ENCODE assay signal across 16 cellular contexts in genomic region chrX:136336623-136337022, GRCh38. TPM values are rescaled to one million over a fixed set of nuclear protein-coding genes. Genes with fewer than 3 reads are reported as not detected.
DNase-seq lines count a peak whose midpoint lies in the region; ATAC-seq, FAIRE-seq and TF ChIP-seq lines count a peak whose summit lies in the region.
"Had no signal": no experiment of that assay in that cellular context is flagged by ENCODE, and none has a peak within 500 bp of the region (broad histone marks: within the 10 kb centered on the region; RNA-seq: fewer than 3 reads in every experiment).

No MANE protein-coding gene starts in this region.

- no peak overlapping the region for H3K27ac ChIP-seq in liver (ENCODE audit: low read depth in 1 of 2, low read length in 2 of 2)
- H3K27ac ChIP-seq in HepG2 (ENCODE audit: extremely low read length, insufficient read depth, low read length): no peak overlapping the region
- H3K27ac ChIP-seq: dorsolateral prefrontal cortex, thoracic aorta had no signal

- no peaks in the 10 kb centered on the region for H3K36me3 ChIP-seq in liver (ENCODE audit: control insufficient read depth in 4 of 4, insufficient read depth in 3 of 4, low read depth in 1 of 4, low read length in 3 of 4)
- H3K36me3 ChIP-seq in HepG2 (replicated peaks in 1 of 2; ENCODE audit: control insufficient read depth in 1 of 2, insufficient read depth in 2 of 2, low read length in 2 of 2): no peaks in the 10 kb centered on the region
- H3K36me3 ChIP-seq: thoracic aorta had no signal

- no peak overlapping the region for H3K4me2 ChIP-seq in HepG2 (ENCODE audit: low read depth, low read length)

- no peak overlapping the region for H3K4me3 ChIP-seq in liver (ENCODE audit: low read depth in 1 of 3, low read length in 3 of 3)
- H3K4me3 ChIP-seq in HepG2 (replicated peaks in 1 of 3; ENCODE audit: insufficient read depth in 1 of 3, low read depth in 2 of 3, low read length in 3 of 3): no peak overlapping the region
- no peak overlapping the region for H3K4me3 ChIP-seq in fibroblast of mammary gland (ENCODE audit: control insufficient read depth, low read depth, low read length)
- H3K4me3 ChIP-seq: dorsolateral prefrontal cortex, thoracic aorta had no signal

- H3K4me3 Mint-ChIP-seq in type B pancreatic cell: no peak overlapping the region

- no peak overlapping the region for H3K27ac Mint-ChIP-seq in type B pancreatic cell

- H3K27me3 ChIP-seq in liver (ENCODE audit: control insufficient read depth in 4 of 4, insufficient read depth in 4 of 4, low read length in 3 of 4) (peaks cover 0 to 6% (median 0%) of the 10 kb centered on the region in 4 donors), HepG2 (ENCODE audit: control insufficient read depth in 1 of 2, insufficient read depth in 2 of 2, low read length in 2 of 2) (no peaks in the 10 kb centered on the region)

- CTCF ChIA-PET in HepG2 (lab: Yijun Ruan, JAX; ENCODE audit: low intra/inter-chr PET ratio, low total read pairs): no interaction called here

- H3K36me3 Mint-ChIP-seq in type B pancreatic cell: no peaks in the 10 kb centered on the region

- TF ChIP-seq POLR2A in HepG2 (IDR thresholded peaks at IDR 0.05; ENCODE audit: insufficient read depth in 1 of 2, low read depth in 2 of 2, low read length in 2 of 2): no peak

- H3K9ac ChIP-seq in liver (ENCODE audit: low read depth in 1 of 2, low read length in 2 of 2) (no peak overlapping the region), HepG2 (ENCODE audit: insufficient read depth, low read depth, low read length) (no peak overlapping the region)

- BruUV-seq in HepG2 (replicated peaks; lab: Mats Ljungman, UMichigan): no TSS peak

- POLR2A ChIA-PET in HepG2 (lab: Yijun Ruan, JAX): no interaction called here

- H3K79me2 ChIP-seq in HepG2 (ENCODE audit: insufficient read depth, low read length): no peaks in the 10 kb centered on the region

- ATAC-seq in HepG2: no peak
- no peak for ATAC-seq in GM21423 (IDR thresholded peaks at IDR 0.05; ENCODE audit: unreplicated experiment)
- ATAC-seq: right cardiac atrium had no signal

- H3K4me1 Mint-ChIP-seq in type B pancreatic cell (ENCODE audit: unreplicated experiment): no peaks in the 10 kb centered on the region

- FAIRE-seq in HepG2 (lab: Jason Lieb, UNC): no peak

- in situ Hi-C loops in HepG2 (cut with HindIII; ENCODE audit: extremely low pct_ligation_motif_present, low pct_unique_long_range_greater_than_20kb): no loop called here

- intact Hi-C loops in HepG2 (cut with micrococcal nuclease; ENCODE audit: unreplicated experiment): no loop called here

- TF ChIP-seq EP300 in HepG2 (IDR thresholded peaks at IDR 0.05; ENCODE audit: low read depth in 2 of 2, low read length in 2 of 2) (no peak), HepG2 (CRISPR knock-in tag; IDR thresholded peaks at IDR 0.05; ENCODE audit: borderline replicate concordance) (no peak)

- TF ChIP-seq RAD21 in liver (IDR thresholded peaks at IDR 0.05) (no peak), HepG2 (CRISPR knock-in tag; IDR thresholded peaks at IDR 0.05) (no peak)

- WGBS in liver: 93% methylated on average over 1 of the region's 1 CpG
- WGBS in HepG2 (ENCODE audit: low lambda C conversion rate): 62% methylated on average over 1 of the region's 1 CpG

- H4K20me1 ChIP-seq in HepG2 (ENCODE audit: insufficient read depth, low read length): no peaks in the 10 kb centered on the region

- no peak for DNase-seq in HepG2 (ENCODE audit: low spot score)
- peak; percentile 9 for DNase-seq in OCI-M1 (lab: John Stamatoyannopoulos, UW)
- DNase-seq in fibroblast of mammary gland (ENCODE audit: low read depth): peak; percentile 2
- no peak for DNase-seq in type B pancreatic cell (ENCODE audit: extremely low spot score, unreplicated experiment)
- no peak for DNase-seq in dedifferentiated amniotic fluid mesenchymal stem cell (ENCODE audit: extremely low spot score)
- no peak for DNase-seq in germinal center (ENCODE audit: low spot score)
- DNase-seq: activated CD4-positive, alpha-beta T cell treated with anti-CD3 and anti-CD28 coated beads for 48 hours; activated naive CD4-positive, alpha-beta T cell; dorsolateral prefrontal cortex; Kasumi-1; NCI-H526; right cardiac atrium had no signal

- TF ChIP-seq CTCF in liver (IDR thresholded peaks at IDR 0.05; ENCODE audit: low read depth, low read length, missing input control) (peak; percentile 9), HepG2 (CRISPR knock-in tag; IDR thresholded peaks at IDR 0.05) (no peak), fibroblast of mammary gland (conservative IDR thresholded peaks at IDR 0.05; ENCODE audit: control insufficient read depth, insufficient read depth, low read depth, low read length) (peak; percentile 42), type B pancreatic cell (conservative IDR thresholded peaks at IDR 0.05) (peak; percentile 69)

- no peaks in the 10 kb centered on the region for H3K9me3 Mint-ChIP-seq in type B pancreatic cell

- H3K27me3 Mint-ChIP-seq in type B pancreatic cell: no peaks in the 10 kb centered on the region

- no peak overlapping the region for H2AFZ ChIP-seq in HepG2 (ENCODE audit: low read length)

- no peaks in the 10 kb centered on the region for H3K4me1 ChIP-seq in liver (ENCODE audit: control insufficient read depth in 4 of 4, insufficient read depth in 4 of 4, low read length in 3 of 4)
- H3K4me1 ChIP-seq in HepG2 (ENCODE audit: insufficient read depth, low read length): no peaks in the 10 kb centered on the region

- H3K9me3 ChIP-seq in liver (ENCODE audit: control insufficient read depth in 4 of 4, low read length in 3 of 4): peaks cover 0 to 3% (median 0%) of the 10 kb centered on the region in 4 donors
- H3K9me3 ChIP-seq in HepG2 (ENCODE audit: low read length): no peaks in the 10 kb centered on the region
- H3K9me3 ChIP-seq: thoracic aorta had no signal

TF ChIP-seq in liver, 16 proteins besides CTCF, POLR2A, EP300 and RAD21:
- no peak for TF ChIP-seq EGR1 (IDR thresholded peaks at IDR 0.05; ENCODE audit: low read depth in 2 of 2)
- TF ChIP-seq ATF3 (IDR thresholded peaks at IDR 0.05): no peak
- TF ChIP-seq YY1 (IDR thresholded peaks at IDR 0.05): no peak
- TF ChIP-seq SP1 (IDR thresholded peaks at IDR 0.05): no peak
- TF ChIP-seq GABPA (IDR thresholded peaks at IDR 0.05 in 1 of 2, conservative IDR thresholded peaks at IDR 0.05 in 1 of 2): no peak

TF ChIP-seq in HepG2, 621 proteins besides CTCF, POLR2A, EP300 and RAD21 (continues in another document):
- no peak for TF ChIP-seq ZNF878 (CRISPR knock-in tag; IDR thresholded peaks at IDR 0.05)
- no peak for TF ChIP-seq ETV6 (CRISPR knock-in tag; conservative IDR thresholded peaks at IDR 0.05)
- no peak for TF ChIP-seq ZNF160 (CRISPR knock-in tag; IDR thresholded peaks at IDR 0.05)
- TF ChIP-seq FOXO4 (CRISPR knock-in tag; conservative IDR thresholded peaks at IDR 0.05): no peak

RNA-seq across cellular contexts. Expression of gene ADGRG4, which starts 35.9 kb away (rescaled TPM):
- total RNA-seq in liver (not detected), HepG2 (2016; rRNA removed; fragmentation: Illumina TruSeq; extraction: Trizol) (not detected in 2 replicates), type B pancreatic cell (ENCODE audit: low replicate concordance) (1.2 and 11.8 TPM in 2 replicates)
- polyA plus RNA-seq in liver (under 1 TPM in 1 of 2 donors, not detected in 1; under 0.01 TPM), HepG2 (2011; rRNA removed) (not detected in 2 replicates)
- total RNA-seq in HepG2 (2016; cell fraction: cytosol; rRNA removed; fragmentation: Illumina TruSeq; extraction: Trizol; ENCODE audit: low read depth): not detected in 2 replicates
- total RNA-seq in HepG2 (2016; cell fraction: insoluble cytoplasmic fraction; rRNA removed; fragmentation: Illumina TruSeq; extraction: Trizol): not detected in 2 replicates
- not detected in 2 replicates for total RNA-seq in HepG2 (2016; cell fraction: membrane; rRNA removed; fragmentation: Illumina TruSeq; extraction: Trizol)
- total RNA-seq in HepG2 (2016; cell fraction: nucleus; rRNA removed; fragmentation: Illumina TruSeq; extraction: Trizol): not detected in 2 replicates
- not detected in 2 replicates for polyA plus RNA-seq in HepG2 (2011; cell fraction: cytosol; rRNA removed)
- polyA plus RNA-seq in HepG2 (2011; cell fraction: nucleus; rRNA removed): not detected in 2 replicates
- not detected in 2 replicates for polyA plus RNA-seq in HepG2 (2012)
- polyA plus RNA-seq in HepG2 (2016; cell fraction: cytosol; fragmentation: Illumina TruSeq; extraction: Trizol; ENCODE audit: low read depth): not detected in 2 replicates
- not detected in 2 replicates for polyA plus RNA-seq in HepG2 (2016; cell fraction: insoluble cytoplasmic fraction; fragmentation: Illumina TruSeq; extraction: Trizol; ENCODE audit: low read depth)
- polyA plus RNA-seq in HepG2 (2016; cell fraction: membrane; fragmentation: Illumina TruSeq; extraction: Trizol; ENCODE audit: low read depth): not detected in 2 replicates
- not detected in 2 replicates for polyA plus RNA-seq in HepG2 (2016; cell fraction: nucleus; fragmentation: Illumina TruSeq; extraction: Trizol; ENCODE audit: insufficient read depth, low read depth)
- not detected in 2 replicates for polyA minus RNA-seq in HepG2 (2011; rRNA and poly(A)+ RNA removed; ENCODE audit: low replicate concordance)
- not detected in 2 replicates for polyA minus RNA-seq in HepG2 (2011; cell fraction: cytosol; rRNA and poly(A)+ RNA removed)
- not detected in 2 replicates for polyA minus RNA-seq in HepG2 (2011; cell fraction: nucleus; rRNA and poly(A)+ RNA removed)
- total RNA-seq: H4, right cardiac atrium had no signal
- polyA plus RNA-seq: right cardiac atrium had no signal

Comparison
In these comparisons a context has a peak if more than half of its experiments do, and no peak if none do; other contexts are left out.
1. DNase-seq: peak in OCI-M1 (single experiment) and fibroblast of mammary gland (single experiment); none in HepG2 (single experiment), type B pancreatic cell (single experiment), dedifferentiated amniotic fluid mesenchymal stem cell (single experiment) and germinal center (single experiment).